Comparison of ENCODE assay signal across 17 cellular contexts in genomic region chr18:260547-260946, GRCh38. TPM values are rescaled to one million over a fixed set of nuclear protein-coding genes. Genes with fewer than 3 reads are reported as not detected.
DNase-seq lines count a peak whose midpoint lies in the region; ATAC-seq and TF ChIP-seq lines count a peak whose summit lies in the region.
"Had no signal": no experiment of that assay in that cellular context is flagged by ENCODE, and none has a peak within 500 bp of the region (broad histone marks: within the 10 kb centered on the region; RNA-seq: fewer than 3 reads in every experiment).

No MANE protein-coding gene starts in this region.

- H3K14ac ChIP-seq in mesenchymal stem cell (ENCODE audit: low read length in 2 of 2) = no peak overlapping the region

- H2BK120ac ChIP-seq in mesenchymal stem cell (ENCODE audit: low read depth, low read length) = no peak overlapping the region

- peak overlapping the region; percentile 78 for H3K27ac ChIP-seq in SK-N-MC
- H3K27ac ChIP-seq in mesenchymal stem cell (ENCODE audit: low read length, poor library complexity, severe bottlenecking) = no peak overlapping the region
- H3K27ac ChIP-seq: BLaER1 had no signal

- H3K4me2 ChIP-seq in Loucy (ENCODE audit: low read depth, low read length, poor library complexity, severe bottlenecking) (peak overlapping the region; percentile 0), mesenchymal stem cell (ENCODE audit: low read length, poor library complexity, severe bottlenecking) (no peak overlapping the region)
- H3K4me2 ChIP-seq: BLaER1 had no signal

- H4K20me1 ChIP-seq in Loucy (ENCODE audit: insufficient read depth, low read length, poor library complexity, severe bottlenecking) = no peaks in the 10 kb centered on the region

- no peak overlapping the region for H3K9ac ChIP-seq in Loucy (ENCODE audit: low read depth, low read length, poor library complexity, severe bottlenecking)
- no peak overlapping the region for H3K9ac ChIP-seq in SK-N-MC (ENCODE audit: insufficient read length)
- peak overlapping the region; percentile 64 for H3K9ac ChIP-seq in mesenchymal stem cell (ENCODE audit: low read length)
- H3K9ac ChIP-seq: BLaER1 had no signal

- H3K9me2 ChIP-seq in Loucy (replicated peaks; ENCODE audit: low read depth, low read length) = no peaks in the 10 kb centered on the region

- DNase-seq in SK-N-MC (ENCODE audit: low read depth, low spot score) (no peak), mesenchymal stem cell (no peak), Kasumi-1 (lab: John Stamatoyannopoulos, UW) (no peak)
- DNase-seq: 8988T; ACHN; BE2C; C1 segment of cervical spinal cord; Caco-2; Calu3; CD4-positive, CD25-positive, alpha-beta regulatory T cell; CD8-positive, alpha-beta T cell; DMS79 treated with DMSO at 0.1 percent for 48 hours; GF-D8 had no signal

- no peak overlapping the region for H3K4ac ChIP-seq in mesenchymal stem cell (ENCODE audit: low read depth in 1 of 2, low read length in 2 of 2)

- WGBS in mesenchymal stem cell = no CpG with 5 or more reads among the region's 2 CpGs

- no peak overlapping the region for H2BK12ac ChIP-seq in mesenchymal stem cell (ENCODE audit: low read length in 2 of 2)

- no peak overlapping the region for H2AK5ac ChIP-seq in mesenchymal stem cell (ENCODE audit: low read length, severe bottlenecking)

- H3K18ac ChIP-seq in mesenchymal stem cell (ENCODE audit: low read depth in 1 of 2, low read length in 2 of 2) = no peak overlapping the region

- H3K4me3 ChIP-seq in Loucy (ENCODE audit: low read length, poor library complexity, severe bottlenecking) (no peak overlapping the region), SK-N-MC (peak overlapping the region; percentile 41), mesenchymal stem cell (ENCODE audit: insufficient read depth in 1 of 2, low read depth in 1 of 2, low read length in 2 of 2) (no peak overlapping the region)
- H3K4me3 ChIP-seq: BLaER1 had no signal

- H3K27me3 ChIP-seq in Loucy (ENCODE audit: insufficient read depth, low read length, poor library complexity, severe bottlenecking) = no peaks in the 10 kb centered on the region
- H3K27me3 ChIP-seq in mesenchymal stem cell (ENCODE audit: control insufficient read depth in 1 of 2, insufficient read depth in 1 of 2, low read length in 2 of 2) = no peaks in the 10 kb centered on the region
- H3K27me3 ChIP-seq: BE2C, BLaER1 had no signal

- H2AFZ ChIP-seq in Loucy (ENCODE audit: low read length) (no peak overlapping the region), mesenchymal stem cell (ENCODE audit: low read depth, low read length) (no peak overlapping the region)

- H2BK15ac ChIP-seq in mesenchymal stem cell (ENCODE audit: low read depth, poor library complexity, severe bottlenecking) = no peak overlapping the region

- H3K4me1 ChIP-seq in Loucy (ENCODE audit: insufficient read depth, low read length, poor library complexity, severe bottlenecking) (peaks cover 19% of the 10 kb centered on the region), mesenchymal stem cell (ENCODE audit: control insufficient read depth, insufficient read depth, low read depth, low read length) (no peaks in the 10 kb centered on the region)
- H3K4me1 ChIP-seq: BE2C, BLaER1, Caco-2 had no signal

- no peaks in the 10 kb centered on the region for H3F3A ChIP-seq in Loucy (ENCODE audit: low read depth)

- H3K79me1 ChIP-seq in mesenchymal stem cell (replicated peaks; ENCODE audit: low read length, poor library complexity, severe bottlenecking) = peaks cover 8% of the 10 kb centered on the region

- H4K8ac ChIP-seq in mesenchymal stem cell (ENCODE audit: low read length) = no peak overlapping the region

- no peak for ATAC-seq in HG03354 (IDR thresholded peaks at IDR 0.05; ENCODE audit: poor library complexity, severe bottlenecking, unreplicated experiment)
- no peak for ATAC-seq in GM19463 (IDR thresholded peaks at IDR 0.05; ENCODE audit: unreplicated experiment)
- ATAC-seq: CD8-positive, alpha-beta T cell had no signal

- no peaks in the 10 kb centered on the region for H3K9me3 ChIP-seq in Loucy (ENCODE audit: insufficient read depth, low read depth, low read length)
- no peaks in the 10 kb centered on the region for H3K9me3 ChIP-seq in SK-N-MC (ENCODE audit: low read depth, low read length)
- H3K9me3 ChIP-seq in mesenchymal stem cell (ENCODE audit: control insufficient read depth, low read length) = no peaks in the 10 kb centered on the region
- H3K9me3 ChIP-seq: BE2C, BLaER1, Caco-2 had no signal

- H2BK5ac ChIP-seq in mesenchymal stem cell (ENCODE audit: low read depth, low read length, poor library complexity, severe bottlenecking) = no peak overlapping the region

- H3K79me2 ChIP-seq in Loucy (ENCODE audit: insufficient read depth, low read length) = peaks cover 7% of the 10 kb centered on the region

- peaks cover 43% of the 10 kb centered on the region; the same call in 1 of the 2 replicates for H3K36me3 ChIP-seq in Loucy (ENCODE audit: insufficient read depth, low read length)
- peaks cover 95% of the 10 kb centered on the region for H3K36me3 ChIP-seq in SK-N-MC (ENCODE audit: insufficient read depth, low read length)
- H3K36me3 ChIP-seq in mesenchymal stem cell (ENCODE audit: control insufficient read depth in 1 of 2, insufficient read depth in 2 of 2, low read depth in 1 of 2, low read length in 2 of 2) = peaks cover 0 to 80% of the 10 kb centered on the region in 2 experiments

- H3K23ac ChIP-seq in mesenchymal stem cell (ENCODE audit: low read length in 2 of 2) = no peak overlapping the region

- no peak for TF ChIP-seq CTCF in Loucy (conservative IDR thresholded peaks at IDR 0.05; ENCODE audit: low read length)

- no peak overlapping the region for H4K91ac ChIP-seq in mesenchymal stem cell (ENCODE audit: low read length)

RNA-seq across cellular contexts. Expression of gene THOC1, which starts 7.3 kb away (rescaled TPM):
- 11.3 TPM for polyA plus RNA-seq in mesenchymal stem cell (2013, experiment 1 of 2)
- polyA plus RNA-seq in mesenchymal stem cell (2013, experiment 2 of 2) = 11.3 TPM
